ENCODE assay signal across 10 cellular contexts in the genomic region with DNA sequence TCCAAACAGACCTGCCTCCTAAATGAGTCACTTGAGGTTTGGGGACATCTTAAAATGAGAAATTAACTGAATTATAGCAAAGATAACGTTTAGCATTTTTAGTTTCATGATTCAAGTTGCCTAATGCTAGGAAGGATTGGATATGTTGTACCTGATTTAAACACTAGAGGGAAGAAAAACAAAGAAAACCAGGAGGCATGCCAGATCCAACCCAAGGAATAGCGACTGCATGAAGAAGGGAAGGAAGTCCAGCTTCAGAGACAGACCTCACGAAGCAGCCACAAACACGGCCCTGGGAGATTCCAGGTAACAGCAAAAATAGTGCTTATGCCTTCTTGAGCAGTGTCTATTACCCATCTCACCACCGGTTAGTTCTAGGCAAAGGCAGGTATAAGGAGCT.
DNase-seq lines count a peak whose midpoint lies in the region; ATAC-seq, FAIRE-seq and TF ChIP-seq lines count a peak whose summit lies in the region.
"Had no signal": no experiment of that assay in that cellular context is flagged by ENCODE, and none has a peak within 500 bp of the region (broad histone marks: within the 10 kb centered on the region; RNA-seq: fewer than 3 reads in every experiment).

No MANE protein-coding gene starts in this region.

- no peak for TF ChIP-seq POLR2A in NB4 (IDR thresholded peaks at IDR 0.05; ENCODE audit: extremely low read depth, insufficient read length)

- H3K27me3 ChIP-seq in naive thymus-derived CD4-positive, alpha-beta T cell (ENCODE audit: control insufficient read depth in 2 of 2, insufficient read depth in 2 of 2, low read length in 2 of 2): no peaks in the 10 kb centered on the region

- peak; percentile 53 for FAIRE-seq in endometrium (lab: Jason Lieb, UNC)

- H3K36me3 ChIP-seq in naive thymus-derived CD4-positive, alpha-beta T cell (ENCODE audit: control insufficient read depth in 2 of 3, insufficient read depth in 3 of 3, low read length in 3 of 3): no peaks in the 10 kb centered on the region

- H3K9me3 ChIP-seq in naive thymus-derived CD4-positive, alpha-beta T cell (ENCODE audit: control insufficient read depth in 2 of 3, low read length in 3 of 3): no peaks in the 10 kb centered on the region

- TF ChIP-seq CTCF in NB4 (IDR thresholded peaks at IDR 0.05; ENCODE audit: low read depth, low read length) (peak; percentile 11), nephron progenitor cell (IDR thresholded peaks at IDR 0.05) (peak; percentile 41)

- no peaks in the 10 kb centered on the region for H3K9me3 Mint-ChIP-seq in nephron progenitor cell
- H3K9me3 Mint-ChIP-seq in naive thymus-derived CD4-positive, alpha-beta T cell: peaks cover 0 to 5% (median 0%) of the 10 kb centered on the region in 11 donors
- no peaks in the 10 kb centered on the region for H3K9me3 Mint-ChIP-seq in activated T-cell treated with anti-CD3 and anti-CD28 coated beads, Interleukin-2, amount 50 U/mL, for 24 hours

- no peak overlapping the region for H3K27ac Mint-ChIP-seq in nephron progenitor cell
- H3K27ac Mint-ChIP-seq in naive thymus-derived CD4-positive, alpha-beta T cell: no peak overlapping the region
- H3K27ac Mint-ChIP-seq in activated T-cell treated with anti-CD3 and anti-CD28 coated beads, Interleukin-2, amount 50 U/mL, for 24 hours: no peak overlapping the region

- CTCF ChIA-PET in naive thymus-derived CD4-positive, alpha-beta T cell (lab: Charles Lee): no interaction called here

- no peak for ATAC-seq in HG03469 (IDR thresholded peaks at IDR 0.05; ENCODE audit: unreplicated experiment)
- ATAC-seq in naive thymus-derived CD4-positive, alpha-beta T cell: no peak
- no peak for ATAC-seq in HG02571 (IDR thresholded peaks at IDR 0.05; ENCODE audit: unreplicated experiment)

- H3K27me3 Mint-ChIP-seq in nephron progenitor cell (ENCODE audit: low read depth, poor library complexity): peaks cover 18% of the 10 kb centered on the region
- H3K27me3 Mint-ChIP-seq in naive thymus-derived CD4-positive, alpha-beta T cell: no peaks in the 10 kb centered on the region
- no peaks in the 10 kb centered on the region for H3K27me3 Mint-ChIP-seq in activated T-cell treated with anti-CD3 and anti-CD28 coated beads, Interleukin-2, amount 50 U/mL, for 24 hours

- H3K4me3 ChIP-seq in NB4 (ENCODE audit: low read depth, low read length): no peak overlapping the region
- H3K4me3 ChIP-seq in naive thymus-derived CD4-positive, alpha-beta T cell (ENCODE audit: low read length): no peak overlapping the region
- H3K4me3 ChIP-seq: coronary artery, SK-N-MC had no signal

- H3K4me1 Mint-ChIP-seq in nephron progenitor cell: no peaks in the 10 kb centered on the region
- H3K4me1 Mint-ChIP-seq in naive thymus-derived CD4-positive, alpha-beta T cell: no peaks in the 10 kb centered on the region
- H3K4me1 Mint-ChIP-seq in activated T-cell treated with anti-CD3 and anti-CD28 coated beads, Interleukin-2, amount 50 U/mL, for 24 hours (ENCODE audit: low read depth): no peaks in the 10 kb centered on the region

- intact Hi-C loops in naive thymus-derived CD4-positive, alpha-beta T cell (cut with micrococcal nuclease): no loop called here

- peak; percentile 1 for DNase-seq in DMS114 treated with DMSO at 0.1 percent for 48 hours (lab: John Stamatoyannopoulos, UW; ENCODE audit: unreplicated experiment)
- DNase-seq in NB4 (ENCODE audit: low read depth): peak; percentile 11
- no peak for DNase-seq in nephron progenitor cell
- no peak for DNase-seq in naive thymus-derived CD4-positive, alpha-beta T cell
- no peak for DNase-seq in activated T-cell treated with anti-CD3 and anti-CD28 coated beads, Interleukin-2, amount 50 U/mL, for 24 hours

- POLR2A ChIA-PET in naive thymus-derived CD4-positive, alpha-beta T cell (lab: Charles Lee): no interaction called here

- H3K4me3 Mint-ChIP-seq in nephron progenitor cell: no peak overlapping the region
- H3K4me3 Mint-ChIP-seq in naive thymus-derived CD4-positive, alpha-beta T cell: no peak overlapping the region
- H3K4me3 Mint-ChIP-seq in activated T-cell treated with anti-CD3 and anti-CD28 coated beads, Interleukin-2, amount 50 U/mL, for 24 hours: no peak overlapping the region

- no peaks in the 10 kb centered on the region for H3K36me3 Mint-ChIP-seq in nephron progenitor cell (ENCODE audit: low read depth)
- no peaks in the 10 kb centered on the region for H3K36me3 Mint-ChIP-seq in naive thymus-derived CD4-positive, alpha-beta T cell
- no peaks in the 10 kb centered on the region for H3K36me3 Mint-ChIP-seq in activated T-cell treated with anti-CD3 and anti-CD28 coated beads, Interleukin-2, amount 50 U/mL, for 24 hours (ENCODE audit: low read depth)

- H3K27ac ChIP-seq in naive thymus-derived CD4-positive, alpha-beta T cell (ENCODE audit: low read depth, low read length): no peak overlapping the region
- H3K27ac ChIP-seq: coronary artery, SK-N-MC had no signal

- H3K4me1 ChIP-seq in naive thymus-derived CD4-positive, alpha-beta T cell (ENCODE audit: control insufficient read depth in 2 of 2, insufficient read depth in 2 of 2, low read length in 2 of 2): no peaks in the 10 kb centered on the region

Comparison
In these comparisons a context has a peak if more than half of its experiments do, and no peak if none do; other contexts are left out.
1. DNase-seq: peak in DMS114 treated with DMSO at 0.1 percent for 48 hours (single experiment) and NB4 (single experiment); none in nephron progenitor cell (single experiment), naive thymus-derived CD4-positive, alpha-beta T cell (0 of 9) and activated T-cell treated with anti-CD3 and anti-CD28 coated beads, Interleukin-2, amount 50 U/mL, for 24 hours (single experiment).